Comparison of ENCODE assay signal across 2 cellular contexts in the genomic region with DNA sequence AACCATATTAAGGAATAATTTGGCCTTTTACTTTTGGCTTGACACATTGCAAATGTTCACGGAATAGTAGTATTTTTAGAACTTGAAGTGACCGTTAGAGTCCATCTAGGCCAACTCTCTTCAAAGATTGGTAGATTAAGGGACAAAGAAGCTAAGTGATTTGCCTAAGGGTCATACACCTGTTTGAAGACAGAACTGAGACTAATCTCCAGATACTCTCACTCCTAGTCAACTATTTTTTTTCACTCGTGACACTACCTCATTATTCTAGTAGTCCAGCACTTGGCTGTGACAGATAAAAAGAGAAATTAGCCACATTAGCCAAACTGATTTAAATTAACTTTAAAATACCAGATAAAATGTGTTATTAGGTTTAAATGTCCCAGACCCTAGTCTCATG.
TF ChIP-seq lines count a peak whose summit lies in the region.

No MANE protein-coding gene starts in this region.

TF ChIP-seq in GM12878, 131 proteins besides CTCF, POLR2A, EP300 and RAD21:
- TF ChIP-seq PAX5 (IDR thresholded peaks at IDR 0.05; ENCODE audit: borderline replicate concordance, low read depth, low read length), result no peak
- TF ChIP-seq STAT3 (IDR thresholded peaks at IDR 0.05; ENCODE audit: low read depth, low read length), result no peak
- TF ChIP-seq RBBP5 (conservative IDR thresholded peaks at IDR 0.05), result no peak
- TF ChIP-seq YBX1 (IDR thresholded peaks at IDR 0.05), result no peak
- TF ChIP-seq SUZ12 (IDR thresholded peaks at IDR 0.05; ENCODE audit: unreplicated experiment), result no peak
- no peak for TF ChIP-seq BACH1 (IDR thresholded peaks at IDR 0.05; ENCODE audit: borderline replicate concordance)
- TF ChIP-seq KAT2A (conservative IDR thresholded peaks at IDR 0.05; ENCODE audit: control insufficient read depth, low read depth, low read length), result no peak
- no peak for TF ChIP-seq NRF1 (conservative IDR thresholded peaks at IDR 0.05; ENCODE audit: low read depth, low read length)
- no peak for TF ChIP-seq BHLHE40 (IDR thresholded peaks at IDR 0.05; ENCODE audit: borderline replicate concordance in 1 of 2, low read depth in 2 of 2, low read length in 1 of 2)
- TF ChIP-seq, protein P1, sequence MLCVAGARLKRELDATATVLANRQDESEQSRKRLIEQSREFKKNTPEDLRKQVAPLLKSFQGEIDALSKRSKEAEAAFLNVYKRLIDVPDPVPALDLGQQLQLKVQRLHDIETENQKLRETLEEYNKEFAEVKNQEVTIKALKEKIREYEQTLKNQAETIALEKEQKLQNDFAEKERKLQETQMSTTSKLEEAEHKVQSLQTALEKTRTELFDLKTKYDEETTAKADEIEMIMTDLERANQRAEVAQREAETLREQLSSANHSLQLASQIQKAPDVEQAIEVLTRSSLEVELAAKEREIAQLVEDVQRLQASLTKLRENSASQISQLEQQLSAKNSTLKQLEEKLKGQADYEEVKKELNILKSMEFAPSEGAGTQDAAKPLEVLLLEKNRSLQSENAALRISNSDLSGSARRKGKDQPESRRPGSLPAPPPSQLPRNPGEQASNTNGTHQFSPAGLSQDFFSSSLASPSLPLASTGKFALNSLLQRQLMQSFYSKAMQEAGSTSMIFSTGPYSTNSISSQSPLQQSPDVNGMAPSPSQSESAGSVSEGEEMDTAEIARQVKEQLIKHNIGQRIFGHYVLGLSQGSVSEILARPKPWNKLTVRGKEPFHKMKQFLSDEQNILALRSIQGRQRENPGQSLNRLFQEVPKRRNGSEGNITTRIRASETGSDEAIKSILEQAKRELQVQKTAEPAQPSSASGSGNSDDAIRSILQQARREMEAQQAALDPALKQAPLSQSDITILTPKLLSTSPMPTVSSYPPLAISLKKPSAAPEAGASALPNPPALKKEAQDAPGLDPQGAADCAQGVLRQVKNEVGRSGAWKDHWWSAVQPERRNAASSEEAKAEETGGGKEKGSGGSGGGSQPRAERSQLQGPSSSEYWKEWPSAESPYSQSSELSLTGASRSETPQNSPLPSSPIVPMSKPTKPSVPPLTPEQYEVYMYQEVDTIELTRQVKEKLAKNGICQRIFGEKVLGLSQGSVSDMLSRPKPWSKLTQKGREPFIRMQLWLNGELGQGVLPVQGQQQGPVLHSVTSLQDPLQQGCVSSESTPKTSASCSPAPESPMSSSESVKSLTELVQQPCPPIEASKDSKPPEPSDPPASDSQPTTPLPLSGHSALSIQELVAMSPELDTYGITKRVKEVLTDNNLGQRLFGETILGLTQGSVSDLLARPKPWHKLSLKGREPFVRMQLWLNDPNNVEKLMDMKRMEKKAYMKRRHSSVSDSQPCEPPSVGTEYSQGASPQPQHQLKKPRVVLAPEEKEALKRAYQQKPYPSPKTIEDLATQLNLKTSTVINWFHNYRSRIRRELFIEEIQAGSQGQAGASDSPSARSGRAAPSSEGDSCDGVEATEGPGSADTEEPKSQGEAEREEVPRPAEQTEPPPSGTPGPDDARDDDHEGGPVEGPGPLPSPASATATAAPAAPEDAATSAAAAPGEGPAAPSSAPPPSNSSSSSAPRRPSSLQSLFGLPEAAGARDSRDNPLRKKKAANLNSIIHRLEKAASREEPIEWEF (IDR thresholded peaks at IDR 0.05; ENCODE audit: insufficient replicate concordance, low read depth, low read length), result no peak
- TF ChIP-seq, protein P2, sequence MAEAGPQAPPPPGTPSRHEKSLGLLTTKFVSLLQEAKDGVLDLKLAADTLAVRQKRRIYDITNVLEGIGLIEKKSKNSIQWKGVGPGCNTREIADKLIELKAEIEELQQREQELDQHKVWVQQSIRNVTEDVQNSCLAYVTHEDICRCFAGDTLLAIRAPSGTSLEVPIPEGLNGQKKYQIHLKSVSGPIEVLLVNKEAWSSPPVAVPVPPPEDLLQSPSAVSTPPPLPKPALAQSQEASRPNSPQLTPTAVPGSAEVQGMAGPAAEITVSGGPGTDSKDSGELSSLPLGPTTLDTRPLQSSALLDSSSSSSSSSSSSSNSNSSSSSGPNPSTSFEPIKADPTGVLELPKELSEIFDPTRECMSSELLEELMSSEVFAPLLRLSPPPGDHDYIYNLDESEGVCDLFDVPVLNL (IDR thresholded peaks at IDR 0.05; ENCODE audit: low read depth, low read length), result no peak
- TF ChIP-seq, protein P3, sequence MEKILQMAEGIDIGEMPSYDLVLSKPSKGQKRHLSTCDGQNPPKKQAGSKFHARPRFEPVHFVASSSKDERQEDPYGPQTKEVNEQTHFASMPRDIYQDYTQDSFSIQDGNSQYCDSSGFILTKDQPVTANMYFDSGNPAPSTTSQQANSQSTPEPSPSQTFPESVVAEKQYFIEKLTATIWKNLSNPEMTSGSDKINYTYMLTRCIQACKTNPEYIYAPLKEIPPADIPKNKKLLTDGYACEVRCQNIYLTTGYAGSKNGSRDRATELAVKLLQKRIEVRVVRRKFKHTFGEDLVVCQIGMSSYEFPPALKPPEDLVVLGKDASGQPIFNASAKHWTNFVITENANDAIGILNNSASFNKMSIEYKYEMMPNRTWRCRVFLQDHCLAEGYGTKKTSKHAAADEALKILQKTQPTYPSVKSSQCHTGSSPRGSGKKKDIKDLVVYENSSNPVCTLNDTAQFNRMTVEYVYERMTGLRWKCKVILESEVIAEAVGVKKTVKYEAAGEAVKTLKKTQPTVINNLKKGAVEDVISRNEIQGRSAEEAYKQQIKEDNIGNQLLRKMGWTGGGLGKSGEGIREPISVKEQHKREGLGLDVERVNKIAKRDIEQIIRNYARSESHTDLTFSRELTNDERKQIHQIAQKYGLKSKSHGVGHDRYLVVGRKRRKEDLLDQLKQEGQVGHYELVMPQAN (conservative IDR thresholded peaks at IDR 0.05), result no peak
- TF ChIP-seq IKZF1 (conservative IDR thresholded peaks at IDR 0.05), result no peak
- TF ChIP-seq, protein P4, sequence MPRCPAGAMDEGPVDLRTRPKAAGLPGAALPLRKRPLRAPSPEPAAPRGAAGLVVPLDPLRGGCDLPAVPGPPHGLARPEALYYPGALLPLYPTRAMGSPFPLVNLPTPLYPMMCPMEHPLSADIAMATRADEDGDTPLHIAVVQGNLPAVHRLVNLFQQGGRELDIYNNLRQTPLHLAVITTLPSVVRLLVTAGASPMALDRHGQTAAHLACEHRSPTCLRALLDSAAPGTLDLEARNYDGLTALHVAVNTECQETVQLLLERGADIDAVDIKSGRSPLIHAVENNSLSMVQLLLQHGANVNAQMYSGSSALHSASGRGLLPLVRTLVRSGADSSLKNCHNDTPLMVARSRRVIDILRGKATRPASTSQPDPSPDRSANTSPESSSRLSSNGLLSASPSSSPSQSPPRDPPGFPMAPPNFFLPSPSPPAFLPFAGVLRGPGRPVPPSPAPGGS (IDR thresholded peaks at IDR 0.05; ENCODE audit: borderline replicate concordance, insufficient read depth, low read depth, low read length, poor library complexity, severe bottlenecking), result no peak

TF ChIP-seq in WTC11, 78 proteins besides CTCF, POLR2A, EP300 and RAD21:
- TF ChIP-seq ZNF232 (CRISPR knock-in tag; IDR thresholded peaks at IDR 0.05) (no peak), ELF4 (CRISPR knock-in tag; IDR thresholded peaks at IDR 0.05; ENCODE audit: low read depth) (no peak)
- TF ChIP-seq, protein P5, sequence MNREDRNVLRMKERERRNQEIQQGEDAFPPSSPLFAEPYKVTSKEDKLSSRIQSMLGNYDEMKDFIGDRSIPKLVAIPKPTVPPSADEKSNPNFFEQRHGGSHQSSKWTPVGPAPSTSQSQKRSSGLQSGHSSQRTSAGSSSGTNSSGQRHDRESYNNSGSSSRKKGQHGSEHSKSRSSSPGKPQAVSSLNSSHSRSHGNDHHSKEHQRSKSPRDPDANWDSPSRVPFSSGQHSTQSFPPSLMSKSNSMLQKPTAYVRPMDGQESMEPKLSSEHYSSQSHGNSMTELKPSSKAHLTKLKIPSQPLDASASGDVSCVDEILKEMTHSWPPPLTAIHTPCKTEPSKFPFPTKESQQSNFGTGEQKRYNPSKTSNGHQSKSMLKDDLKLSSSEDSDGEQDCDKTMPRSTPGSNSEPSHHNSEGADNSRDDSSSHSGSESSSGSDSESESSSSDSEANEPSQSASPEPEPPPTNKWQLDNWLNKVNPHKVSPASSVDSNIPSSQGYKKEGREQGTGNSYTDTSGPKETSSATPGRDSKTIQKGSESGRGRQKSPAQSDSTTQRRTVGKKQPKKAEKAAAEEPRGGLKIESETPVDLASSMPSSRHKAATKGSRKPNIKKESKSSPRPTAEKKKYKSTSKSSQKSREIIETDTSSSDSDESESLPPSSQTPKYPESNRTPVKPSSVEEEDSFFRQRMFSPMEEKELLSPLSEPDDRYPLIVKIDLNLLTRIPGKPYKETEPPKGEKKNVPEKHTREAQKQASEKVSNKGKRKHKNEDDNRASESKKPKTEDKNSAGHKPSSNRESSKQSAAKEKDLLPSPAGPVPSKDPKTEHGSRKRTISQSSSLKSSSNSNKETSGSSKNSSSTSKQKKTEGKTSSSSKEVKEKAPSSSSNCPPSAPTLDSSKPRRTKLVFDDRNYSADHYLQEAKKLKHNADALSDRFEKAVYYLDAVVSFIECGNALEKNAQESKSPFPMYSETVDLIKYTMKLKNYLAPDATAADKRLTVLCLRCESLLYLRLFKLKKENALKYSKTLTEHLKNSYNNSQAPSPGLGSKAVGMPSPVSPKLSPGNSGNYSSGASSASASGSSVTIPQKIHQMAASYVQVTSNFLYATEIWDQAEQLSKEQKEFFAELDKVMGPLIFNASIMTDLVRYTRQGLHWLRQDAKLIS (CRISPR knock-in tag; IDR thresholded peaks at IDR 0.05; ENCODE audit: borderline replicate concordance), result no peak
- TF ChIP-seq, protein P6, sequence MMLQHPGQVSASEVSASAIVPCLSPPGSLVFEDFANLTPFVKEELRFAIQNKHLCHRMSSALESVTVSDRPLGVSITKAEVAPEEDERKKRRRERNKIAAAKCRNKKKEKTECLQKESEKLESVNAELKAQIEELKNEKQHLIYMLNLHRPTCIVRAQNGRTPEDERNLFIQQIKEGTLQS (CRISPR knock-in tag; conservative IDR thresholded peaks at IDR 0.05), result no peak
